Comparison of ENCODE assay signal across 16 cellular contexts in genomic region chr16:57069635-57070350, GRCh38. TPM values are rescaled to one million over a fixed set of nuclear protein-coding genes. Genes with fewer than 3 reads are reported as not detected.
A peak's percentile ranks its signal among the peaks of the same experiment; 100 is the strongest.
DNase-seq lines count a peak whose midpoint lies in the region; ATAC-seq, FAIRE-seq and TF ChIP-seq lines count a peak whose summit lies in the region.
"Had no signal": no experiment of that assay in that cellular context is flagged by ENCODE, and none has a peak within 500 bp of the region (broad histone marks: within the 10 kb centered on the region; RNA-seq: fewer than 3 reads in every experiment).

No MANE protein-coding gene starts in this region.

- in situ Hi-C loops in HepG2 (cut with HindIII; ENCODE audit: extremely low pct_ligation_motif_present, low pct_unique_long_range_greater_than_20kb): no loop called here

- H3K27ac Mint-ChIP-seq in activated naive CD4-positive, alpha-beta T cell treated with anti-CD3 and anti-CD28 coated beads, Interleukin-2, amount 50 U/mL, for 24 hours: peak overlapping the region; percentile 63
- peak overlapping the region; percentile 59 for H3K27ac Mint-ChIP-seq in activated CD4-positive, alpha-beta memory T cell treated with anti-CD3 and anti-CD28 coated beads, Interleukin-2, amount 10 ng/mL, durations not matched to agents 7 days and 5 days
- H3K27ac Mint-ChIP-seq: endodermal cell, nephron had no signal

- DNase-seq in activated naive CD4-positive, alpha-beta T cell (lab: John Stamatoyannopoulos, UW): no peak
- no peak for DNase-seq in activated CD4-positive, alpha-beta memory T cell treated with anti-CD3 and anti-CD28 coated beads, Interleukin-2, amount 10 ng/mL, durations not matched to agents 7 days and 5 days
- DNase-seq in HepG2 (ENCODE audit: low spot score): no peak
- no peak for DNase-seq in mucosa of descending colon
- DNase-seq in SKM-1 (lab: John Stamatoyannopoulos, UW; ENCODE audit: unreplicated experiment): no peak
- no peak for DNase-seq in OCI-M2 (lab: John Stamatoyannopoulos, UW; ENCODE audit: unreplicated experiment)
- no peak for DNase-seq in middle frontal gyrus (ENCODE audit: extremely low spot score, low spot score)
- DNase-seq: DMS 273 treated with DMSO at 0.1 percent for 48 hours, endodermal cell, left ventricle myocardium superior, NCI-H1048, NCI-H774, T-helper 9 cell had no signal

- peak; percentile 14; the same call in 2 of the 3 replicates for ATAC-seq in HepG2
- ATAC-seq in mucosa of descending colon: no peak
- ATAC-seq: left ventricle myocardium superior had no signal

- POLR2A ChIA-PET in activated CD4-positive, alpha-beta memory T cell treated with anti-CD3 and anti-CD28 coated beads, Interleukin-2, amount 10 ng/mL, durations not matched to agents 7 days and 5 days (lab: Charles Lee): interaction anchor here (0.7 to 1.8 kb wide), 6 partner anchors 9 to 84 kb away, joined by 3 to 9 read pairs (median 4); partner anchors contain the start of gene NLRC5
- POLR2A ChIA-PET in HepG2 (lab: Yijun Ruan, JAX): no interaction called here

- no peaks in the 10 kb centered on the region for H3K4me1 ChIP-seq in HepG2 (ENCODE audit: insufficient read depth, low read length)
- no peaks in the 10 kb centered on the region for H3K4me1 ChIP-seq in mucosa of descending colon (ENCODE audit: low read depth)

- H3K27me3 Mint-ChIP-seq in activated naive CD4-positive, alpha-beta T cell treated with anti-CD3 and anti-CD28 coated beads, Interleukin-2, amount 50 U/mL, for 24 hours: no peaks in the 10 kb centered on the region
- H3K27me3 Mint-ChIP-seq in activated CD4-positive, alpha-beta memory T cell treated with anti-CD3 and anti-CD28 coated beads, Interleukin-2, amount 10 ng/mL, durations not matched to agents 7 days and 5 days: no peaks in the 10 kb centered on the region

- BruUV-seq in HepG2 (replicated peaks; lab: Mats Ljungman, UMichigan): no TSS peak

- no peak overlapping the region for H3K27ac ChIP-seq in HepG2 (ENCODE audit: extremely low read length, insufficient read depth, low read length)
- H3K27ac ChIP-seq: tibial nerve had no signal

- no peak for FAIRE-seq in HepG2 (lab: Jason Lieb, UNC)

- CTCF ChIA-PET in activated CD4-positive, alpha-beta memory T cell treated with anti-CD3 and anti-CD28 coated beads, Interleukin-2, amount 10 ng/mL, durations not matched to agents 7 days and 5 days (lab: Charles Lee): interaction anchor here (0.9 to 1.2 kb wide), 2 partner anchors 13 to 14 kb away, joined by 3 to 4 read pairs; no protein-coding TSS in a partner anchor
- CTCF ChIA-PET in HepG2 (lab: Yijun Ruan, JAX; ENCODE audit: low intra/inter-chr PET ratio, low total read pairs): no interaction called here

- no peak overlapping the region for H3K4me3 Mint-ChIP-seq in activated naive CD4-positive, alpha-beta T cell treated with anti-CD3 and anti-CD28 coated beads, Interleukin-2, amount 50 U/mL, for 24 hours
- H3K4me3 Mint-ChIP-seq in activated CD4-positive, alpha-beta memory T cell treated with anti-CD3 and anti-CD28 coated beads, Interleukin-2, amount 10 ng/mL, durations not matched to agents 7 days and 5 days: no peak overlapping the region
- H3K4me3 Mint-ChIP-seq: endodermal cell, nephron had no signal

- no peaks in the 10 kb centered on the region for H3K79me2 ChIP-seq in HepG2 (ENCODE audit: insufficient read depth, low read length)

- no peak for TF ChIP-seq POLR2A in HepG2 (IDR thresholded peaks at IDR 0.05; ENCODE audit: insufficient read depth in 1 of 2, low read depth in 2 of 2, low read length in 2 of 2)

- no peak for TF ChIP-seq CTCF in HepG2 (CRISPR knock-in tag; IDR thresholded peaks at IDR 0.05)
- no peak for TF ChIP-seq CTCF in mucosa of descending colon (IDR thresholded peaks at IDR 0.05)

- no peak overlapping the region for H2AFZ ChIP-seq in HepG2 (ENCODE audit: low read length)

- no peak for TF ChIP-seq EP300 in HepG2 (IDR thresholded peaks at IDR 0.05; ENCODE audit: low read depth in 2 of 2, low read length in 2 of 2)
- TF ChIP-seq EP300 in HepG2 (CRISPR knock-in tag; IDR thresholded peaks at IDR 0.05; ENCODE audit: borderline replicate concordance): no peak

- peaks cover 19% of the 10 kb centered on the region for H3K4me1 Mint-ChIP-seq in activated naive CD4-positive, alpha-beta T cell treated with anti-CD3 and anti-CD28 coated beads, Interleukin-2, amount 50 U/mL, for 24 hours
- peaks cover 28% of the 10 kb centered on the region for H3K4me1 Mint-ChIP-seq in activated CD4-positive, alpha-beta memory T cell treated with anti-CD3 and anti-CD28 coated beads, Interleukin-2, amount 10 ng/mL, durations not matched to agents 7 days and 5 days
- H3K4me1 Mint-ChIP-seq: endodermal cell had no signal

- intact Hi-C loops in HepG2 (cut with micrococcal nuclease; ENCODE audit: unreplicated experiment) (no loop called here), mucosa of descending colon (cut with DNase I, micrococcal nuclease) (no loop called here)

- no peak overlapping the region for H3K4me2 ChIP-seq in HepG2 (ENCODE audit: low read depth, low read length)

- H3K9me3 Mint-ChIP-seq in activated naive CD4-positive, alpha-beta T cell treated with anti-CD3 and anti-CD28 coated beads, Interleukin-2, amount 50 U/mL, for 24 hours: no peaks in the 10 kb centered on the region
- no peaks in the 10 kb centered on the region for H3K9me3 Mint-ChIP-seq in activated CD4-positive, alpha-beta memory T cell treated with anti-CD3 and anti-CD28 coated beads, Interleukin-2, amount 10 ng/mL, durations not matched to agents 7 days and 5 days
- H3K9me3 Mint-ChIP-seq: endodermal cell, nephron had no signal

- H3K9me3 ChIP-seq in HepG2 (ENCODE audit: low read length): no peaks in the 10 kb centered on the region
- H3K9me3 ChIP-seq in mucosa of descending colon: no peaks in the 10 kb centered on the region
- H3K9me3 ChIP-seq: tibial nerve had no signal

- peaks cover 7% of the 10 kb centered on the region for H3K36me3 Mint-ChIP-seq in activated naive CD4-positive, alpha-beta T cell treated with anti-CD3 and anti-CD28 coated beads, Interleukin-2, amount 50 U/mL, for 24 hours
- H3K36me3 Mint-ChIP-seq in activated CD4-positive, alpha-beta memory T cell treated with anti-CD3 and anti-CD28 coated beads, Interleukin-2, amount 10 ng/mL, durations not matched to agents 7 days and 5 days (ENCODE audit: low read depth): peaks cover 78% of the 10 kb centered on the region

- H3K27me3 ChIP-seq in HepG2 (ENCODE audit: control insufficient read depth in 1 of 2, insufficient read depth in 2 of 2, low read length in 2 of 2): peaks cover 0 to 34% of the 10 kb centered on the region in 2 experiments; a peak in 4 of 5 replicates
- H3K27me3 ChIP-seq: tibial nerve had no signal

- H4K20me1 ChIP-seq in HepG2 (ENCODE audit: insufficient read depth, low read length): no peaks in the 10 kb centered on the region

- H3K4me3 ChIP-seq in HepG2 (replicated peaks in 1 of 3; ENCODE audit: insufficient read depth in 1 of 3, low read depth in 2 of 3, low read length in 3 of 3) (no peak overlapping the region), mucosa of descending colon (no peak overlapping the region)
- H3K4me3 ChIP-seq: tibial nerve had no signal

- 34% methylated on average over 8 of the region's 8 CpGs for WGBS in HepG2 (ENCODE audit: low lambda C conversion rate)

- no peak overlapping the region for H3K9ac ChIP-seq in HepG2 (ENCODE audit: insufficient read depth, low read depth, low read length)

- H3K36me3 ChIP-seq in HepG2 (replicated peaks in 1 of 2; ENCODE audit: control insufficient read depth in 1 of 2, insufficient read depth in 2 of 2, low read length in 2 of 2) (no peaks in the 10 kb centered on the region), mucosa of descending colon (ENCODE audit: low read depth) (no peaks in the 10 kb centered on the region)

- TF ChIP-seq RAD21 in HepG2 (CRISPR knock-in tag; IDR thresholded peaks at IDR 0.05): no peak

TF ChIP-seq in HepG2, 621 proteins besides CTCF, POLR2A, EP300 and RAD21 (continues in another document):
- TF ChIP-seq KLF9 (CRISPR knock-in tag; IDR thresholded peaks at IDR 0.05; ENCODE audit: low read depth): no peak

RNA-seq across cellular contexts. Expression of gene CPNE2, which starts 22.6 kb away (rescaled TPM):
- total RNA-seq in activated CD4-positive, alpha-beta memory T cell treated with anti-CD3 and anti-CD28 coated beads, Interleukin-2, amount 10 ng/mL, durations not matched to agents 7 days and 5 days: 1 to 10 TPM; 4.6 to 4.8 TPM
- 8.0 and 10.6 TPM in 2 replicates for total RNA-seq in HepG2 (2016; rRNA removed; fragmentation: Illumina TruSeq; extraction: Trizol)
- 10.8 and 13.6 TPM in 2 replicates for total RNA-seq in HepG2 (2016; cell fraction: cytosol; rRNA removed; fragmentation: Illumina TruSeq; extraction: Trizol; ENCODE audit: low read depth)
- 8.2 and 9.0 TPM in 2 replicates for total RNA-seq in HepG2 (2016; cell fraction: insoluble cytoplasmic fraction; rRNA removed; fragmentation: Illumina TruSeq; extraction: Trizol)
- total RNA-seq in HepG2 (2016; cell fraction: membrane; rRNA removed; fragmentation: Illumina TruSeq; extraction: Trizol): 20.7 and 21.8 TPM in 2 replicates
- 5.8 and 6.8 TPM in 2 replicates for total RNA-seq in HepG2 (2016; cell fraction: nucleus; rRNA removed; fragmentation: Illumina TruSeq; extraction: Trizol)
- polyA plus RNA-seq in HepG2 (2011; rRNA removed): 23.3 and 33.2 TPM in 2 replicates
- polyA plus RNA-seq in HepG2 (2011; cell fraction: cytosol; rRNA removed): 24.9 and 25.8 TPM in 2 replicates
- 13.9 and 16.9 TPM in 2 replicates for polyA plus RNA-seq in HepG2 (2011; cell fraction: nucleus; rRNA removed)
- 6.6 and 13.1 TPM in 2 replicates for polyA plus RNA-seq in HepG2 (2012)
- 21.1 and 23.1 TPM in 2 replicates for polyA plus RNA-seq in HepG2 (2016; cell fraction: cytosol; fragmentation: Illumina TruSeq; extraction: Trizol; ENCODE audit: low read depth)
- polyA plus RNA-seq in HepG2 (2016; cell fraction: insoluble cytoplasmic fraction; fragmentation: Illumina TruSeq; extraction: Trizol; ENCODE audit: low read depth): 12.5 and 15.2 TPM in 2 replicates
- polyA plus RNA-seq in HepG2 (2016; cell fraction: membrane; fragmentation: Illumina TruSeq; extraction: Trizol; ENCODE audit: low read depth): 35.9 and 37.0 TPM in 2 replicates
- 13.9 and 15.0 TPM in 2 replicates for polyA plus RNA-seq in HepG2 (2016; cell fraction: nucleus; fragmentation: Illumina TruSeq; extraction: Trizol; ENCODE audit: insufficient read depth, low read depth)
- polyA minus RNA-seq in HepG2 (2011; rRNA and poly(A)+ RNA removed; ENCODE audit: low replicate concordance): 37.9 and 50.4 TPM in 2 replicates
- polyA minus RNA-seq in HepG2 (2011; cell fraction: cytosol; rRNA and poly(A)+ RNA removed): 6.5 and 10.1 TPM in 2 replicates
- polyA minus RNA-seq in HepG2 (2011; cell fraction: nucleus; rRNA and poly(A)+ RNA removed): 6.3 and 10.9 TPM in 2 replicates
- 10 to 100 TPM; 48.7 to 77.0 (median 52.5) TPM for total RNA-seq in mucosa of descending colon
